In the genomic region with DNA sequence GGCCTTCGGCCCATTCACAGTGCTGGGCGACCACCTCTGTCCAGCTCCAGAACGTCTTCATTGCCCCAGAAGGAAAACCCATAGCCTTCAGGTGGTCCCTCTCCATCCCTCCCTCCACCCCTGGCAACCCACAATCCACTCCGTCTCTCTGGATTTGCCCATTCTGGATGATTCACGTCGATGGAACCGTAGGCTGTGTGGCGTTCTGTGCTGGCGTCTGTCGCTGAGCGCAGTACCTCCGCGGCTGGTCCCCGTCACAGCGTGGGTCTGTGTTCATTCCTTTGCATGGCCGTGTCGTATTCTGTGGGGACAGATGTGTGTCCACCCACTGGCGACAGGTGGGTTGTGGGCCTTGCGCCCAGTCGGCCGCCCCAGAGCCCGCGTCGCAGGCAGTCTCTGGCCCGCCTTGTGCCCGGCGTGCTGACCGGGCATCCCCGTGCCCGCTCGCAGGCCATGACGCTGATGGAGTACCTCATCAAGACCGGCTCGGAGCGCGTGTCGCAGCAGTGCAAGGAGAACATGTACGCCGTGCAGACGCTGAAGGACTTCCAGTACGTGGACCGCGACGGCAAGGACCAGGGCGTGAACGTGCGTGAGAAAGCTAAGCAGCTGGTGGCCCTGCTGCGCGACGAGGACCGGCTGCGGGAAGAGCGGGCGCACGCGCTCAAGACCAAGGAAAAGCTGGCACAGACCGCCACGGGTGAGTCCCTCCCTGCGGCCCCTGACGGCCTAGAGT, we compare ENCODE assay signal across 17 cellular contexts. TPM values are rescaled to one million over a fixed set of nuclear protein-coding genes. Genes with fewer than 3 reads are reported as not detected.
DNase-seq lines count a peak whose midpoint lies in the region; ATAC-seq and TF ChIP-seq lines count a peak whose summit lies in the region.
"Had no signal": no experiment of that assay in that cellular context is flagged by ENCODE, and none has a peak within 500 bp of the region (broad histone marks: within the 10 kb centered on the region; RNA-seq: fewer than 3 reads in every experiment).

No MANE protein-coding gene starts in this region.

- POLR2A ChIA-PET in HEK293 (lab: Yijun Ruan, JAX): interaction anchor here (1.3 kb wide), 1 partner anchor 21 kb away, joined by 3 read pairs; no protein-coding TSS in a partner anchor

- H3K36me3 ChIP-seq in HEK293 (ENCODE audit: control insufficient read depth in 2 of 2, insufficient read depth in 1 of 2, low read length in 2 of 2) (peaks cover 29 to 90% of the 10 kb centered on the region in 2 experiments), right lobe of liver (peaks cover 0 to 35% (median 14%) of the 10 kb centered on the region in 4 donors)

- H3K27ac ChIP-seq in HEK293 (ENCODE audit: extremely low read depth, low read depth, low read length) (no peak overlapping the region), right lobe of liver (peak overlapping the region; percentile 68 to 91 (median 91))
- H3K27ac ChIP-seq: dorsolateral prefrontal cortex, esophagus squamous epithelium, SJSA1 had no signal

- TF ChIP-seq CTCF in HEK293 (tag by site-specific recombination; IDR thresholded peaks at IDR 0.05) (no peak), right lobe of liver (IDR thresholded peaks at IDR 0.05) (no peak), GM13977 (IDR thresholded peaks at IDR 0.05; ENCODE audit: extremely low read depth, insufficient read depth, missing control alignments) (no peak)

- WGBS in right lobe of liver (ENCODE audit: insufficient coverage, low coverage, low lambda C conversion rate, missing lambda C conversion rate): 96% methylated on average over 30 of the region's 60 CpGs

- H3K9me3 ChIP-seq in HEK293 (ENCODE audit: control insufficient read depth, insufficient read depth, low read depth, low read length) (no peaks in the 10 kb centered on the region), right lobe of liver (no peaks in the 10 kb centered on the region)
- H3K9me3 ChIP-seq: esophagus squamous epithelium, HAP-1, SJSA1, tibial nerve had no signal

- intact Hi-C loops in right lobe of liver (cut with DNase I): loop anchor here in 1 of 2 donors (10.0 kb wide), 1 partner anchor 120 kb away; no protein-coding TSS in a partner anchor

- TF ChIP-seq POLR2A in right lobe of liver (IDR thresholded peaks at IDR 0.05): no peak

- H3K4me3 ChIP-seq in HEK293 (ENCODE audit: low read depth, low read length): no peak overlapping the region
- no peak overlapping the region for H3K4me3 ChIP-seq in right lobe of liver
- H3K4me3 ChIP-seq: dorsolateral prefrontal cortex, esophagus squamous epithelium, HAP-1, SJSA1, tibial nerve had no signal

- DNase-seq in right lobe of liver (peak in 2 of 3 donors; percentile 27 to 58), GM13977 (ENCODE audit: low spot score) (no peak)
- DNase-seq: activated CD4-positive, alpha-beta T cell treated with anti-CD3 and anti-CD28 coated beads for 4 hours; activated naive CD4-positive, alpha-beta T cell treated with Interleukin-2 at 50 U/mL for 16 hours; EL; esophagus squamous epithelium; head of caudate nucleus; islet precursor cell; NCI-H345; occipital lobe; T-helper 9 cell had no signal

- ATAC-seq in right lobe of liver (no peak), HG02938 (IDR thresholded peaks at IDR 0.05; ENCODE audit: unreplicated experiment) (no peak)

- no peaks in the 10 kb centered on the region for H3K4me1 ChIP-seq in HEK293 (ENCODE audit: control insufficient read depth, insufficient read depth, low read length)
- H3K4me1 ChIP-seq in right lobe of liver: peaks cover 0 to 38% (median 17%) of the 10 kb centered on the region in 4 donors
- H3K4me1 ChIP-seq: HAP-1, SJSA1 had no signal

- in situ Hi-C loops in GM13977 (cut with MboI; ENCODE audit: low pct_unique_long_range_greater_than_20kb, low sequenced_read_pairs, unreplicated experiment): loop anchor here (25.0 kb wide), 1 partner anchor 627 kb away; the partner anchor contains the start of gene ZSCAN5A

- CTCF ChIA-PET in HEK293 (lab: Yijun Ruan, JAX): interaction anchor here (0.6 kb wide), 1 partner anchor 1204 kb away, joined by 5 read pairs; no protein-coding TSS in a partner anchor

- H3K27me3 ChIP-seq in right lobe of liver: no peaks in the 10 kb centered on the region
- H3K27me3 ChIP-seq: dorsolateral prefrontal cortex, esophagus squamous epithelium, SJSA1, tibial nerve had no signal

TF ChIP-seq in HEK293, 187 proteins besides CTCF, POLR2A, EP300 and RAD21:
- TF ChIP-seq, protein P1, sequence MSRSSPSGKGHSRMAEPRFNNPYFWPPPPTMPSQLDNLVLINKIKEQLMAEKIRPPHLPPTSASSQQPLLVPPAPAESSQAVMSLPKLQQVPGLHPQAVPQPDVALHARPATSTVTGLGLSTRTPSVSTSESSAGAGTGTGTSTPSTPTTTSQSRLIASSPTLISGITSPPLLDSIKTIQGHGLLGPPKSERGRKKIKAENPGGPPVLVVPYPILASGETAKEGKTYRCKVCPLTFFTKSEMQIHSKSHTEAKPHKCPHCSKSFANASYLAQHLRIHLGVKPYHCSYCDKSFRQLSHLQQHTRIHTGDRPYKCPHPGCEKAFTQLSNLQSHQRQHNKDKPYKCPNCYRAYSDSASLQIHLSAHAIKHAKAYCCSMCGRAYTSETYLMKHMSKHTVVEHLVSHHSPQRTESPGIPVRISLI (tag by site-specific recombination; IDR thresholded peaks at IDR 0.05): no peak
- TF ChIP-seq ZNF174 (tag by site-specific recombination; IDR thresholded peaks at IDR 0.05): no peak
- no peak for TF ChIP-seq GLIS2 (tag by site-specific recombination; IDR thresholded peaks at IDR 0.05)
- no peak for TF ChIP-seq ZNF624 (tag by site-specific recombination; IDR thresholded peaks at IDR 0.05)
- TF ChIP-seq ZNF121 (tag by site-specific recombination; IDR thresholded peaks at IDR 0.05): no peak
- peak; percentile 73 for TF ChIP-seq SCRT2 (tag by site-specific recombination; IDR thresholded peaks at IDR 0.05)
- TF ChIP-seq AEBP2 (tag by site-specific recombination; IDR thresholded peaks at IDR 0.05; ENCODE audit: borderline replicate concordance): no peak
- no peak for TF ChIP-seq ZNF266 (tag by site-specific recombination; IDR thresholded peaks at IDR 0.05; ENCODE audit: low read depth)
TF ChIP-seq in HEK293: peak in this region for 1.

RNA-seq across cellular contexts. Expression of gene EPN1, which starts 10.1 kb away (rescaled TPM):
- 100 to 1,000 TPM in 5 of 6 experiments, 10 to 100 TPM in 1; 88.9 to 162 (median 107) TPM for total RNA-seq in right lobe of liver

RNA-seq across cellular contexts. Expression of gene U2AF2, which starts 30.3 kb away (rescaled TPM):
- 10 to 100 TPM; 55.1 to 75.6 (median 63.5) TPM for total RNA-seq in right lobe of liver

RNA-seq across cellular contexts. Expression of gene CCDC106, which starts 37.1 kb away (rescaled TPM):
- 10 to 100 TPM in 3 of 6 experiments, 1 to 10 TPM in 3; 6.1 to 19.7 (median 9.8) TPM for total RNA-seq in right lobe of liver

RNA-seq across cellular contexts. Expression of gene ZNF581, which starts 41.7 kb away (rescaled TPM):
- 1 to 10 TPM; 2.7 to 7.3 (median 5.1) TPM for total RNA-seq in right lobe of liver

RNA-seq across cellular contexts. Expression of gene ZNF580, which starts 44.3 kb away (rescaled TPM):
- 10 to 100 TPM in 1 of 6 experiments, 1 to 10 TPM in 5; 5.4 to 11.6 (median 6.5) TPM for total RNA-seq in right lobe of liver
